14 cellular contexts compared by ENCODE assay signal in genomic region chr22:25013634-25014033, GRCh38.
A peak's percentile ranks its signal among the peaks of the same experiment; 100 is the strongest.
DNase-seq lines count a peak whose midpoint lies in the region; ATAC-seq, FAIRE-seq and TF ChIP-seq lines count a peak whose summit lies in the region.
"Had no signal": no experiment of that assay in that cellular context is flagged by ENCODE, and none has a peak within 500 bp of the region (broad histone marks: within the 10 kb centered on the region; RNA-seq: fewer than 3 reads in every experiment).

No MANE protein-coding gene starts in this region.

- FAIRE-seq in colon (lab: Jason Lieb, UNC) (peak; percentile 41), small intestine (lab: Jason Lieb, UNC) (no peak)

- no peak overlapping the region for H3K4me3 Mint-ChIP-seq in activated CD4-positive, alpha-beta memory T cell treated with anti-CD3 and anti-CD28 coated beads, Interleukin-2, amount 10 ng/mL, durations not matched to agents 7 days and 5 days
- H3K4me3 Mint-ChIP-seq: activated naive CD8-positive, alpha-beta T cell; CD8-positive, alpha-beta T cell had no signal

- no peaks in the 10 kb centered on the region for H3K9me3 ChIP-seq in small intestine (ENCODE audit: control insufficient read depth, low read depth)
- no peaks in the 10 kb centered on the region for H3K9me3 ChIP-seq in sigmoid colon
- H3K9me3 ChIP-seq: testis had no signal

- H3K4me1 Mint-ChIP-seq in activated CD4-positive, alpha-beta memory T cell treated with anti-CD3 and anti-CD28 coated beads, Interleukin-2, amount 10 ng/mL, durations not matched to agents 7 days and 5 days: peaks cover 33% of the 10 kb centered on the region

- TF ChIP-seq POLR2A in sigmoid colon (IDR thresholded peaks at IDR 0.05): no peak

- no peak overlapping the region for H3K27ac Mint-ChIP-seq in activated CD4-positive, alpha-beta memory T cell treated with anti-CD3 and anti-CD28 coated beads, Interleukin-2, amount 10 ng/mL, durations not matched to agents 7 days and 5 days
- H3K27ac Mint-ChIP-seq: activated naive CD8-positive, alpha-beta T cell; CD8-positive, alpha-beta T cell had no signal

- peaks cover 31% of the 10 kb centered on the region for H3K36me3 Mint-ChIP-seq in activated CD4-positive, alpha-beta memory T cell treated with anti-CD3 and anti-CD28 coated beads, Interleukin-2, amount 10 ng/mL, durations not matched to agents 7 days and 5 days (ENCODE audit: low read depth)
- H3K36me3 Mint-ChIP-seq: activated naive CD8-positive, alpha-beta T cell; CD8-positive, alpha-beta T cell had no signal

- TF ChIP-seq CTCF in sigmoid colon (IDR thresholded peaks at IDR 0.05): no peak

- H3K4me1 ChIP-seq in small intestine (ENCODE audit: control insufficient read depth in 2 of 2, insufficient read depth in 1 of 2, low read depth in 1 of 2, low read length in 1 of 2): peaks cover 0 to 2% of the 10 kb centered on the region in 2 donors
- H3K4me1 ChIP-seq in sigmoid colon: peaks cover 0 to 10% (median 8%) of the 10 kb centered on the region in 4 donors
- H3K4me1 ChIP-seq: testis had no signal

- DNase-seq in NCI-H69 (lab: John Stamatoyannopoulos, UW): peak; percentile 82
- DNase-seq in left colon: peak; percentile 64 to 85
- DNase-seq in small intestine: peak; percentile 97
- no peak for DNase-seq in NCI-H774 (lab: John Stamatoyannopoulos, UW)
- DNase-seq in activated CD4-positive, alpha-beta memory T cell treated with anti-CD3 and anti-CD28 coated beads, Interleukin-2, amount 10 ng/mL, durations not matched to agents 7 days and 5 days: no peak
- DNase-seq in sigmoid colon: no peak
- DNase-seq: CD8-positive, alpha-beta T cell; effector CD4-positive, alpha-beta T cell; NCI-H2171; PC-9; retina; testis had no signal

- H3K27me3 ChIP-seq in small intestine (ENCODE audit: control insufficient read depth in 2 of 2, insufficient read depth in 2 of 2, low read length in 2 of 2) (no peaks in the 10 kb centered on the region), sigmoid colon (no peaks in the 10 kb centered on the region)
- H3K27me3 ChIP-seq: testis had no signal

- POLR2A ChIA-PET in activated CD4-positive, alpha-beta memory T cell treated with anti-CD3 and anti-CD28 coated beads, Interleukin-2, amount 10 ng/mL, durations not matched to agents 7 days and 5 days (lab: Charles Lee): interaction anchor here (1.2 to 1.3 kb wide), 3 partner anchors 8 to 12 kb away, joined by 4 to 5 read pairs (median 4); no protein-coding TSS in a partner anchor

- ATAC-seq in left colon: peak; percentile 94
- ATAC-seq: CD8-positive, alpha-beta T cell had no signal

- CTCF ChIA-PET in activated CD4-positive, alpha-beta memory T cell treated with anti-CD3 and anti-CD28 coated beads, Interleukin-2, amount 10 ng/mL, durations not matched to agents 7 days and 5 days (lab: Charles Lee): interaction anchor here (0.7 to 1.5 kb wide), 2 partner anchors 12 to 126 kb away, joined by 3 read pairs; no protein-coding TSS in a partner anchor

- intact Hi-C loops in left colon (cut with DNase I, micrococcal nuclease) (no loop called here), sigmoid colon (cut with DNase I) (no loop called here)

- H3K27ac ChIP-seq in small intestine (ENCODE audit: low read depth in 1 of 2, low read length in 1 of 2) (peak overlapping the region; percentile 8 to 75), sigmoid colon (peak overlapping the region in 2 of 4 donors; percentile 10 to 14)
- H3K27ac ChIP-seq: PC-9 had no signal

- H3K36me3 ChIP-seq in small intestine (ENCODE audit: control insufficient read depth in 2 of 2, insufficient read depth in 2 of 2, low read length in 2 of 2) (no peaks in the 10 kb centered on the region), sigmoid colon (no peaks in the 10 kb centered on the region)

- H3K27me3 Mint-ChIP-seq in activated CD4-positive, alpha-beta memory T cell treated with anti-CD3 and anti-CD28 coated beads, Interleukin-2, amount 10 ng/mL, durations not matched to agents 7 days and 5 days: peaks cover 12% of the 10 kb centered on the region
- H3K27me3 Mint-ChIP-seq: activated naive CD8-positive, alpha-beta T cell had no signal

- H3K9me3 Mint-ChIP-seq in activated CD4-positive, alpha-beta memory T cell treated with anti-CD3 and anti-CD28 coated beads, Interleukin-2, amount 10 ng/mL, durations not matched to agents 7 days and 5 days: no peaks in the 10 kb centered on the region
- H3K9me3 Mint-ChIP-seq: CD8-positive, alpha-beta T cell had no signal

- WGBS in small intestine, 3 donors: 15 to 46% (median 45%) methylated on average over 2 of the region's 2 CpGs
- WGBS in sigmoid colon, 2 donors: 11 to 49% methylated on average over 2 of the region's 2 CpGs

- H3K4me3 ChIP-seq in small intestine (ENCODE audit: low read depth in 1 of 2, low read length in 2 of 2) (no peak overlapping the region), sigmoid colon (no peak overlapping the region)
- H3K4me3 ChIP-seq: PC-9, testis had no signal

- TF ChIP-seq EP300 in sigmoid colon (IDR thresholded peaks at IDR 0.05): no peak

Comparison
In these comparisons a context has a peak if more than half of its experiments do, and no peak if none do; other contexts are left out.
1. DNase-seq: peak in NCI-H69 (single experiment), left colon (2 of 2) and small intestine (single experiment); none in NCI-H774 (single experiment), activated CD4-positive, alpha-beta memory T cell treated with anti-CD3 and anti-CD28 coated beads, Interleukin-2, amount 10 ng/mL, durations not matched to agents 7 days and 5 days (single experiment) and sigmoid colon (single experiment).